8 cellular contexts compared by ENCODE assay signal in genomic region chr1:154353460-154353904, GRCh38. TPM values are rescaled to one million over a fixed set of nuclear protein-coding genes. Genes with fewer than 3 reads are reported as not detected.
DNase-seq lines count a peak whose midpoint lies in the region; ATAC-seq and TF ChIP-seq lines count a peak whose summit lies in the region.

No MANE protein-coding gene starts in this region.

- H3K27ac ChIP-seq in brain microvascular endothelial cell (no peak overlapping the region), suprapubic skin (peak overlapping the region; percentile 51)

- peaks cover 38% of the 10 kb centered on the region for H3K4me1 ChIP-seq in suprapubic skin

- TF ChIP-seq CTCF in brain microvascular endothelial cell (IDR thresholded peaks at IDR 0.05; ENCODE audit: low read depth, low read length, missing control alignments) = peak; percentile 60
- peak in 1 of 2 donors; percentile 31 for TF ChIP-seq CTCF in suprapubic skin (IDR thresholded peaks at IDR 0.05)

- WGBS in suprapubic skin = 19% methylated on average over 1 of the region's 1 CpG

- no peak for TF ChIP-seq POLR2A in suprapubic skin (IDR thresholded peaks at IDR 0.05)

- intact Hi-C loops in left colon (cut with DNase I, micrococcal nuclease) = no loop called here

- no peaks in the 10 kb centered on the region for H3K9me3 ChIP-seq in suprapubic skin

- H3K27me3 ChIP-seq in brain microvascular endothelial cell (replicated peaks) (no peaks in the 10 kb centered on the region), suprapubic skin (no peaks in the 10 kb centered on the region)

- TF ChIP-seq EP300 in suprapubic skin (IDR thresholded peaks at IDR 0.05) = no peak

- in situ Hi-C loops in brain microvascular endothelial cell (cut with HindIII; ENCODE audit: low pct_ligation_motif_present, low sequenced_read_pairs) = no loop called here

- peak; percentile 39 for DNase-seq in stimulated activated CD4-positive, alpha-beta T cell treated with anti-CD3 and anti-CD28 coated beads, Interleukin-4, amount 100 ng/mL, for 24 hours
- DNase-seq in stimulated activated CD4-positive, alpha-beta T cell treated with anti-CD3 and anti-CD28 coated beads, Interleukin-2, amount 100 ng/mL, for 24 hours = no peak
- DNase-seq in NOMO-1 treated with dmso at 0.1 percent for 144 hours (lab: John Stamatoyannopoulos, UW; ENCODE audit: unreplicated experiment) (peak; percentile 34), brain microvascular endothelial cell (peak; percentile 27), left colon (peak in 1 of 2 donors; percentile 66), suprapubic skin (ENCODE audit: low spot score in 2 of 2) (no peak)

- H3K4me3 ChIP-seq in brain microvascular endothelial cell (ENCODE audit: low read depth, low read length) = no peak overlapping the region
- peak overlapping the region; percentile 47 for H3K4me3 ChIP-seq in suprapubic skin

- H3K36me3 ChIP-seq in brain microvascular endothelial cell (replicated peaks) (peaks cover 15% of the 10 kb centered on the region), suprapubic skin (peaks cover 12% of the 10 kb centered on the region)

- peak; percentile 62 for ATAC-seq in left colon
- no peak for ATAC-seq in HG03565 (IDR thresholded peaks at IDR 0.05; ENCODE audit: unreplicated experiment)
- ATAC-seq in GM19035 (IDR thresholded peaks at IDR 0.05; ENCODE audit: unreplicated experiment) = no peak

RNA-seq across cellular contexts. Expression of gene ATP8B2, which starts 28.2 kb away (rescaled TPM):
- total RNA-seq in left colon (10 to 100 TPM in 1 of 2 donors, 1 to 10 TPM in 1; 4.5 to 11.9 TPM), suprapubic skin (10 to 100 TPM; 14.4 to 34.4 (median 22.0) TPM)

RNA-seq across cellular contexts. Expression of gene AQP10, which starts 32.6 kb away (rescaled TPM):
- not detected for total RNA-seq in left colon
- total RNA-seq in suprapubic skin = under 1 TPM in 1 of 4 donors, not detected in 3; 0.26 TPM

RNA-seq across cellular contexts. Expression of gene IL6R, which starts 51.7 kb away (rescaled TPM):
- total RNA-seq in left colon (10 to 100 TPM; 32.9 to 51.4 TPM), suprapubic skin (10 to 100 TPM; 16.1 to 22.9 (median 20.8) TPM)

Comparison
In these comparisons a context has a peak if more than half of its experiments do, and no peak if none do; other contexts are left out.
1. DNase-seq: peak in stimulated activated CD4-positive, alpha-beta T cell treated with anti-CD3 and anti-CD28 coated beads, Interleukin-4, amount 100 ng/mL, for 24 hours (single experiment), NOMO-1 treated with dmso at 0.1 percent for 144 hours (single experiment) and brain microvascular endothelial cell (single experiment); none in stimulated activated CD4-positive, alpha-beta T cell treated with anti-CD3 and anti-CD28 coated beads, Interleukin-2, amount 100 ng/mL, for 24 hours (0 of 2) and suprapubic skin (0 of 2).